1 cellular context compared by ENCODE assay signal in the genomic region with DNA sequence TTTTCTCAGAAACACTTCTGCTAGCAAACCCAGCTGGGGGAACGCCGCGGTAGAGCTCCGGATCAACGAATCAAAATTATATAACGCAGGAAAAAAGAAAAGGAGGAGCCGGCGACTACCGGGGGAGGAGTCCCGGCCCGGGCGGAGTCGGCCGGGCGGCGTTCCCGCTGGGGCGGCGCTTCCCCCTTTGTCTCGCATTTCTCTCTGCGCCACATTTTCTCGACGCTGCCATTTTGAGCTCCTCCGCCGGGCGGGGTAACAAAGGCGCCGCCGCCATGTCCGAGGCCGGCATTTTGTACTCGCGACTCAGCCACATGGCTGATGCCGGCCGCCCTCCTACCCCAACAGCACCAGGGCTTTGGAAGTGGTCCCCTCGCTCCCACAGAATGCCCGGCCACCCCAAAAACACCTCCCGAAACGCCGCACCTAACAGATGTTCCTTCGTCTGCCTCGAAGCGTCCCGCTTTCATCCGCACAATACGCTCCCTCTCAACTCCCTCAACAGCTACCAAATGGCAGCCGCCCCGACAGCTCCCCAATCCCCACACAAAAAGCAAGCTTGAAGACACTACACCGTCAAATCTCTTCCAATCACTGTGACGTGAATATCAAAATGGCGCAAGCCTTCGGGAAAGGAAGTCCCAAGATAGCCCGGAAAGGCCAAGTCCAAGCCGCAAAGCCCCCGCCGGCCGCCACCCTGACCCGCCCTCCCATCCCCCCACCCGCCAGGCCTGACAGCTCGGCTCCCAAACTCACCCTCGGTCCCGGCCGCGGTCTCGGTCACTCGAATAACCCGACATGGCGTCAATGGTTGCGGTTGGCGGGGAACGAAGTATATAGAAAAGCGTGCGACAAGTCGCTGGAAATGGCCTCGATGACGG.
TF ChIP-seq lines count a peak whose summit lies in the region.

No MANE protein-coding gene starts in this region.

TF ChIP-seq in HCT116, 20 proteins besides CTCF, POLR2A, EP300 and RAD21 (continued from another document):
- TF ChIP-seq, protein P1, sequence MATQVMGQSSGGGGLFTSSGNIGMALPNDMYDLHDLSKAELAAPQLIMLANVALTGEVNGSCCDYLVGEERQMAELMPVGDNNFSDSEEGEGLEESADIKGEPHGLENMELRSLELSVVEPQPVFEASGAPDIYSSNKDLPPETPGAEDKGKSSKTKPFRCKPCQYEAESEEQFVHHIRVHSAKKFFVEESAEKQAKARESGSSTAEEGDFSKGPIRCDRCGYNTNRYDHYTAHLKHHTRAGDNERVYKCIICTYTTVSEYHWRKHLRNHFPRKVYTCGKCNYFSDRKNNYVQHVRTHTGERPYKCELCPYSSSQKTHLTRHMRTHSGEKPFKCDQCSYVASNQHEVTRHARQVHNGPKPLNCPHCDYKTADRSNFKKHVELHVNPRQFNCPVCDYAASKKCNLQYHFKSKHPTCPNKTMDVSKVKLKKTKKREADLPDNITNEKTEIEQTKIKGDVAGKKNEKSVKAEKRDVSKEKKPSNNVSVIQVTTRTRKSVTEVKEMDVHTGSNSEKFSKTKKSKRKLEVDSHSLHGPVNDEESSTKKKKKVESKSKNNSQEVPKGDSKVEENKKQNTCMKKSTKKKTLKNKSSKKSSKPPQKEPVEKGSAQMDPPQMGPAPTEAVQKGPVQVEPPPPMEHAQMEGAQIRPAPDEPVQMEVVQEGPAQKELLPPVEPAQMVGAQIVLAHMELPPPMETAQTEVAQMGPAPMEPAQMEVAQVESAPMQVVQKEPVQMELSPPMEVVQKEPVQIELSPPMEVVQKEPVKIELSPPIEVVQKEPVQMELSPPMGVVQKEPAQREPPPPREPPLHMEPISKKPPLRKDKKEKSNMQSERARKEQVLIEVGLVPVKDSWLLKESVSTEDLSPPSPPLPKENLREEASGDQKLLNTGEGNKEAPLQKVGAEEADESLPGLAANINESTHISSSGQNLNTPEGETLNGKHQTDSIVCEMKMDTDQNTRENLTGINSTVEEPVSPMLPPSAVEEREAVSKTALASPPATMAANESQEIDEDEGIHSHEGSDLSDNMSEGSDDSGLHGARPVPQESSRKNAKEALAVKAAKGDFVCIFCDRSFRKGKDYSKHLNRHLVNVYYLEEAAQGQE (IDR thresholded peaks at IDR 0.05; ENCODE audit: low read depth), result no peak
- TF ChIP-seq SRF (IDR thresholded peaks at IDR 0.05; ENCODE audit: low read depth) (no peak), CBX3 (IDR thresholded peaks at IDR 0.05; ENCODE audit: low read depth) (no peak), FOSL1 (IDR thresholded peaks at IDR 0.05; ENCODE audit: low read depth) (no peak), SIN3A (IDR thresholded peaks at IDR 0.05; ENCODE audit: low read depth) (peak; percentile 49; the same call in 1 of the 2 replicates), JUND (IDR thresholded peaks at IDR 0.05) (no peak), POLR2AphosphoS5 (IDR thresholded peaks at IDR 0.05; ENCODE audit: low read depth, low read length) (peak; percentile 79), ZFX (IDR thresholded peaks at IDR 0.05) (peak; percentile 61; the same call in 1 of the 2 replicates)
- TF ChIP-seq, protein P2, sequence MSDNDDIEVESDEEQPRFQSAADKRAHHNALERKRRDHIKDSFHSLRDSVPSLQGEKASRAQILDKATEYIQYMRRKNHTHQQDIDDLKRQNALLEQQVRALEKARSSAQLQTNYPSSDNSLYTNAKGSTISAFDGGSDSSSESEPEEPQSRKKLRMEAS (IDR thresholded peaks at IDR 0.05), result peak; percentile 85
